ENCODE assay signal across 14 cellular contexts in the genomic region with DNA sequence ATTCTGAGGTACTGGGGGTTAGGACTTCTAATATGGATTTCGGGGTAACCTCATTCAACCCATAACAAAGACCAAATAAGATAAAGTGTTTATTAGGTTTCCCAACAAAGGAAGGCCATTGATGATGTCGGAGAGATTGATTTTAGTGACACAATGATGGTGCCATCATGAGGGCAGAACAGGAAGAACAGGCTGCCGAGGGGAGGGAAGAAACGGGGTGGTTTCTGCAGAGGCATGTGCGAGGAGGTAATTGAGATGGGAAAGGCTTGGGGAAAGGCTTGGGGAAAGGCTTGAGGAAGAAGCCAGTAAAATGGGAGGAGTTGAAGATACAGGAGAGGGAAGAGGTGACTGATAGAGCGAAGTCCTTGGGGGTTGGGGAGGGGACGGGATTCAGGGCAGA. TPM values are rescaled to one million over a fixed set of nuclear protein-coding genes. Genes with fewer than 3 reads are reported as not detected.
DNase-seq lines count a peak whose midpoint lies in the region; ATAC-seq and TF ChIP-seq lines count a peak whose summit lies in the region.
"Had no signal": no experiment of that assay in that cellular context is flagged by ENCODE, and none has a peak within 500 bp of the region (broad histone marks: within the 10 kb centered on the region; RNA-seq: fewer than 3 reads in every experiment).

No MANE protein-coding gene starts in this region.

- no peak overlapping the region for H3K27ac Mint-ChIP-seq in activated CD4-positive, alpha-beta memory T cell treated with anti-CD3 and anti-CD28 coated beads for 36 hours
- H3K27ac Mint-ChIP-seq: activated naive CD4-positive, alpha-beta T cell treated with anti-CD3 and anti-CD28 coated beads, Interleukin-2, amount 10 ng/mL, durations not matched to agents 7 days and 5 days had no signal

- peak; percentile 15 for TF ChIP-seq CTCF in cardiac muscle cell (IDR thresholded peaks at IDR 0.05; ENCODE audit: low read depth, low read length)
- peak in 1 of 9 donors; percentile 30 for TF ChIP-seq CTCF in heart right ventricle (IDR thresholded peaks at IDR 0.05)
- TF ChIP-seq CTCF in OCI-LY7 (conservative IDR thresholded peaks at IDR 0.05; ENCODE audit: low read length): peak; percentile 47
- TF ChIP-seq CTCF in epithelial cell of proximal tubule (conservative IDR thresholded peaks at IDR 0.05; ENCODE audit: low read depth, low read length): peak; percentile 32

- peaks cover 8% of the 10 kb centered on the region for H3K36me3 Mint-ChIP-seq in activated CD4-positive, alpha-beta memory T cell treated with anti-CD3 and anti-CD28 coated beads for 36 hours

- POLR2A ChIA-PET in OCI-LY7 (lab: Charles Lee): no interaction called here
- POLR2A ChIA-PET in activated CD4-positive, alpha-beta memory T cell treated with anti-CD3 and anti-CD28 coated beads for 36 hours (lab: Charles Lee): no interaction called here

- no peak overlapping the region for H3K4me3 ChIP-seq in cardiac muscle cell
- H3K4me3 ChIP-seq in heart right ventricle: no peak overlapping the region
- no peak overlapping the region for H3K4me3 ChIP-seq in OCI-LY7 (ENCODE audit: low read depth, low read length, poor library complexity, severe bottlenecking)
- H3K4me3 ChIP-seq in epithelial cell of proximal tubule (ENCODE audit: low read depth, low read length): no peak overlapping the region

- H3K4me2 ChIP-seq in OCI-LY7 (ENCODE audit: low read length): no peak overlapping the region

- H3K9me3 ChIP-seq in cardiac muscle cell (ENCODE audit: low read depth): no peaks in the 10 kb centered on the region
- no peaks in the 10 kb centered on the region for H3K9me3 ChIP-seq in heart right ventricle
- H3K9me3 ChIP-seq in OCI-LY7 (ENCODE audit: low read length): no peaks in the 10 kb centered on the region

- peak in 1 of 2 donors; percentile 9 for DNase-seq in cardiac muscle cell (ENCODE audit: low read depth in 1 of 2, low spot score in 1 of 2)
- no peak for DNase-seq in heart right ventricle
- no peak for DNase-seq in OCI-LY7 (ENCODE audit: low spot score)
- DNase-seq in epithelial cell of proximal tubule (ENCODE audit: low read depth): no peak
- DNase-seq in cerebellar nuclear complex (lab: John Stamatoyannopoulos, UW): no peak
- DNase-seq in activated CD4-positive, alpha-beta memory T cell treated with anti-CD3 and anti-CD28 coated beads for 36 hours: no peak
- DNase-seq: activated CD8-positive, alpha-beta T cell treated with anti-CD3 and anti-CD28 coated beads, Interleukin-2, amount 10 ng/mL, durations not matched to agents 7 days and 5 days; activated naive CD4-positive, alpha-beta T cell treated with anti-CD3 and anti-CD28 coated beads, Interleukin-2, amount 10 ng/mL, durations not matched to agents 7 days and 5 days; DMS79 treated with DMSO at 0.1 percent for 48 hours; KG1; mesenchymal stem cell; NCI-H524 treated with DMSO at 0.1 percent for 48 hours had no signal

- H3K36me3 ChIP-seq in cardiac muscle cell: no peaks in the 10 kb centered on the region
- H3K36me3 ChIP-seq in heart right ventricle: no peaks in the 10 kb centered on the region
- no peaks in the 10 kb centered on the region for H3K36me3 ChIP-seq in OCI-LY7 (ENCODE audit: insufficient read depth, low read length)

- CTCF ChIA-PET in OCI-LY7 (lab: Charles Lee; ENCODE audit: unreplicated experiment): no interaction called here
- CTCF ChIA-PET in activated CD4-positive, alpha-beta memory T cell treated with anti-CD3 and anti-CD28 coated beads for 36 hours (lab: Charles Lee): interaction anchor here (0.9 kb wide), 1 partner anchor 34 kb away, joined by 3 read pairs; no protein-coding TSS in a partner anchor

- no peaks in the 10 kb centered on the region for H3K9me2 ChIP-seq in OCI-LY7 (ENCODE audit: insufficient read depth, low read length)

- 25 to 33% methylated on average over 7 of the region's 7 CpGs for WGBS in heart right ventricle, 2 donors

- H4K20me1 ChIP-seq in OCI-LY7 (ENCODE audit: insufficient read depth, low read length): no peaks in the 10 kb centered on the region

- intact Hi-C loops in heart right ventricle (cut with DNase I) (no loop called here), OCI-LY7 (cut with micrococcal nuclease; ENCODE audit: unreplicated experiment) (no loop called here)
- intact Hi-C loops in activated CD4-positive, alpha-beta memory T cell treated with anti-CD3 and anti-CD28 coated beads for 36 hours (cut with micrococcal nuclease): no loop called here

- no peaks in the 10 kb centered on the region for H3K79me2 ChIP-seq in OCI-LY7 (ENCODE audit: insufficient read depth, low read depth, low read length)

- no peak overlapping the region for H2AFZ ChIP-seq in OCI-LY7 (ENCODE audit: low read length)

- H3K4me1 Mint-ChIP-seq in activated CD4-positive, alpha-beta memory T cell treated with anti-CD3 and anti-CD28 coated beads for 36 hours (ENCODE audit: low read depth): peaks cover 7% of the 10 kb centered on the region

- H3K27me3 ChIP-seq in cardiac muscle cell: peaks cover 36% of the 10 kb centered on the region
- H3K27me3 ChIP-seq in heart right ventricle: peaks cover 0 to 43% (median 7%) of the 10 kb centered on the region in 7 donors

- H3K4me3 Mint-ChIP-seq in activated CD4-positive, alpha-beta memory T cell treated with anti-CD3 and anti-CD28 coated beads for 36 hours: no peak overlapping the region
- H3K4me3 Mint-ChIP-seq: activated CD8-positive, alpha-beta T cell treated with anti-CD3 and anti-CD28 coated beads, Interleukin-2, amount 10 ng/mL, durations not matched to agents 7 days and 5 days; activated naive CD4-positive, alpha-beta T cell treated with anti-CD3 and anti-CD28 coated beads, Interleukin-2, amount 10 ng/mL, durations not matched to agents 7 days and 5 days had no signal

- no peaks in the 10 kb centered on the region for H3K27me3 Mint-ChIP-seq in activated CD4-positive, alpha-beta memory T cell treated with anti-CD3 and anti-CD28 coated beads for 36 hours
- H3K27me3 Mint-ChIP-seq: activated naive CD4-positive, alpha-beta T cell treated with anti-CD3 and anti-CD28 coated beads, Interleukin-2, amount 10 ng/mL, durations not matched to agents 7 days and 5 days had no signal

- no peak overlapping the region for H3K27ac ChIP-seq in cardiac muscle cell
- H3K27ac ChIP-seq in heart right ventricle: no peak overlapping the region
- H3K27ac ChIP-seq in OCI-LY7 (ENCODE audit: low read depth, low read length, poor library complexity, severe bottlenecking): no peak overlapping the region

- no peaks in the 10 kb centered on the region for H3K9me3 Mint-ChIP-seq in activated CD4-positive, alpha-beta memory T cell treated with anti-CD3 and anti-CD28 coated beads for 36 hours
- H3K9me3 Mint-ChIP-seq: activated naive CD4-positive, alpha-beta T cell treated with anti-CD3 and anti-CD28 coated beads, Interleukin-2, amount 10 ng/mL, durations not matched to agents 7 days and 5 days had no signal

- BruUV-seq in OCI-LY7 (replicated peaks; lab: Mats Ljungman, UMichigan): no TSS peak

- ATAC-seq in heart right ventricle (no peak), HG03175 (IDR thresholded peaks at IDR 0.05; ENCODE audit: unreplicated experiment) (no peak), HG03135 (IDR thresholded peaks at IDR 0.05; ENCODE audit: unreplicated experiment) (no peak)
- ATAC-seq: activated CD8-positive, alpha-beta T cell treated with anti-CD3 and anti-CD28 coated beads, Interleukin-2, amount 10 ng/mL, durations not matched to agents 7 days and 5 days had no signal

- H3K4me1 ChIP-seq in cardiac muscle cell (ENCODE audit: low read depth) (no peaks in the 10 kb centered on the region), heart right ventricle (peaks cover 0 to 33% (median 0%) of the 10 kb centered on the region in 9 donors), OCI-LY7 (ENCODE audit: insufficient read depth, low read length, poor library complexity, severe bottlenecking) (no peaks in the 10 kb centered on the region)

RNA-seq across cellular contexts. Expression of a gene that starts 6.2 kb away (rescaled TPM):
- total RNA-seq in cardiac muscle cell (0.06 TPM in 1 of 2 replicates, not detected in the other), heart right ventricle (1 to 10 TPM in 3 of 10 donors, under 1 TPM in 7; 0.21 to 2.4 (median 0.40) TPM), OCI-LY7 (2022) (2.4 and 3.0 TPM in 2 replicates), epithelial cell of proximal tubule (0.69 and 3.8 TPM in 2 replicates)
- polyA plus RNA-seq in cardiac muscle cell (not detected in 2 replicates), heart right ventricle (under 1 TPM; 0.15 to 0.32 TPM)
- total RNA-seq in OCI-LY7 (2014; rRNA removed; shearing (Covaris generic)): 1.8 and 3.1 TPM in 2 replicates
- 10 to 100 TPM; 16.5 TPM for total RNA-seq in activated CD4-positive, alpha-beta memory T cell treated with anti-CD3 and anti-CD28 coated beads for 36 hours

RNA-seq across cellular contexts. Expression of a gene that starts 43.9 kb away (rescaled TPM):
- 6.1 and 6.4 TPM in 2 replicates for total RNA-seq in cardiac muscle cell
- 14.6 and 20.0 TPM in 2 replicates for polyA plus RNA-seq in cardiac muscle cell
- total RNA-seq in heart right ventricle: 10 to 100 TPM; 17.8 to 32.8 (median 26.5) TPM
- 10 to 100 TPM; 10.5 to 15.5 TPM for polyA plus RNA-seq in heart right ventricle
- 12.1 and 12.8 TPM in 2 replicates for total RNA-seq in OCI-LY7 (2014; rRNA removed; shearing (Covaris generic))
- 14.4 and 17.9 TPM in 2 replicates for total RNA-seq in OCI-LY7 (2022)
- total RNA-seq in epithelial cell of proximal tubule: 28.8 and 36.4 TPM in 2 replicates
- 10 to 100 TPM; 15.9 to 18.7 TPM for total RNA-seq in activated CD4-positive, alpha-beta memory T cell treated with anti-CD3 and anti-CD28 coated beads for 36 hours
